ENCODE assay signal across 8 cellular contexts in genomic region chr10:110498087-110498981, GRCh38. TPM values are rescaled to one million over a fixed set of nuclear protein-coding genes. Genes with fewer than 3 reads are reported as not detected.
DNase-seq lines count a peak whose midpoint lies in the region; ATAC-seq and TF ChIP-seq lines count a peak whose summit lies in the region.

No MANE protein-coding gene starts in this region.

- peaks cover 48% of the 10 kb centered on the region for H3K4me1 Mint-ChIP-seq in activated naive CD4-positive, alpha-beta T cell treated with anti-CD3 and anti-CD28 coated beads for 36 hours (ENCODE audit: low read depth)

- H3K9me3 ChIP-seq in Peyer's patch (no peaks in the 10 kb centered on the region), heart right ventricle (no peaks in the 10 kb centered on the region)

- no peaks in the 10 kb centered on the region for H3K27me3 Mint-ChIP-seq in activated naive CD4-positive, alpha-beta T cell treated with anti-CD3 and anti-CD28 coated beads for 36 hours (ENCODE audit: low read depth)

- no peak for TF ChIP-seq POLR2A in Peyer's patch (IDR thresholded peaks at IDR 0.05)

- peak in 2 of 6 experiments; percentile 19 to 21 for TF ChIP-seq CTCF in Peyer's patch (IDR thresholded peaks at IDR 0.05)
- TF ChIP-seq CTCF in heart right ventricle (IDR thresholded peaks at IDR 0.05): peak in 1 of 9 donors; percentile 23

- peak overlapping the region; percentile 72 to 90 (median 76) for H3K4me3 ChIP-seq in Peyer's patch
- peak overlapping the region; percentile 62 to 94 (median 83) for H3K4me3 ChIP-seq in heart right ventricle

- peak overlapping the region; percentile 97 for H3K4me3 Mint-ChIP-seq in activated naive CD4-positive, alpha-beta T cell treated with anti-CD3 and anti-CD28 coated beads for 36 hours

- intact Hi-C loops in Right ventricle myocardium inferior (cut with DNase I) (loop anchor here (5.0 kb wide), 2 partner anchors 41 to 186 kb away; no protein-coding TSS in a partner anchor), cardiac septum (cut with DNase I) (loop anchor here (5.0 kb wide), 2 partner anchors 49 to 69 kb away; partner anchors contain the start of gene SMC3), heart right ventricle (cut with DNase I) (loop anchor here in 6 of 10 donors (2.0 to 10.0 kb wide), 8 partner anchors 41 to 416 kb away; partner anchors contain the start of genes BBIP1 (in 1 of the 6) and SHOC2 (in 1 of the 6))
- intact Hi-C loops in activated naive CD4-positive, alpha-beta T cell treated with anti-CD3 and anti-CD28 coated beads for 36 hours (cut with micrococcal nuclease): no loop called here

- H3K9me3 Mint-ChIP-seq in activated naive CD4-positive, alpha-beta T cell treated with anti-CD3 and anti-CD28 coated beads for 36 hours: no peaks in the 10 kb centered on the region

- H3K27ac Mint-ChIP-seq in activated naive CD4-positive, alpha-beta T cell treated with anti-CD3 and anti-CD28 coated beads for 36 hours: peak overlapping the region; percentile 94

- CTCF ChIA-PET in activated naive CD4-positive, alpha-beta T cell treated with anti-CD3 and anti-CD28 coated beads for 36 hours (lab: Charles Lee): interaction anchor here (0.6 to 6.0 kb wide), 11 partner anchors 9 to 184 kb away, joined by 3 to 64 read pairs (median 5); no protein-coding TSS in a partner anchor

- H3K27me3 ChIP-seq in Peyer's patch (no peaks in the 10 kb centered on the region), heart right ventricle (peaks cover 0 to 8% (median 0%) of the 10 kb centered on the region in 7 donors)

- peaks cover 46% of the 10 kb centered on the region for H3K36me3 Mint-ChIP-seq in activated naive CD4-positive, alpha-beta T cell treated with anti-CD3 and anti-CD28 coated beads for 36 hours (ENCODE audit: low read depth)

- DNase-seq in Right ventricle myocardium inferior (ENCODE audit: missing footprints): peak; percentile 84
- DNase-seq in cardiac septum (ENCODE audit: low spot score): no peak
- DNase-seq in Peyer's patch: peak; percentile 59 to 78 (median 75)
- peak; percentile 63 for DNase-seq in activated naive CD4-positive, alpha-beta T cell treated with anti-CD3 and anti-CD28 coated beads for 36 hours
- peak; percentile 45 to 68 for DNase-seq in heart right ventricle
- DNase-seq in retina: peak; percentile 77
- no peak for DNase-seq in 8988T

- WGBS in heart right ventricle, 2 donors: 1 to 2% methylated on average over 92 to 107 of the region's 107 CpGs

- H3K36me3 ChIP-seq in Peyer's patch (no peaks in the 10 kb centered on the region), heart right ventricle (peaks cover 0 to 2% (median 0%) of the 10 kb centered on the region in 9 donors)

- H3K4me1 ChIP-seq in Peyer's patch (peaks cover 0 to 64% (median 32%) of the 10 kb centered on the region in 4 donors), heart right ventricle (peaks cover 15 to 68% (median 60%) of the 10 kb centered on the region in 9 donors)

- ATAC-seq in Right ventricle myocardium inferior: no peak
- ATAC-seq in HG03045 (IDR thresholded peaks at IDR 0.05; ENCODE audit: unreplicated experiment): peak; percentile 22
- peak in 1 of 8 donors; percentile 0 for ATAC-seq in heart right ventricle

- H3K27ac ChIP-seq in Peyer's patch (peak overlapping the region; percentile 79 to 96 (median 92)), heart right ventricle (peak overlapping the region; percentile 84 to 98 (median 94))

RNA-seq across cellular contexts. Expression of gene DUSP5, which starts 0.6 kb away (rescaled TPM):
- 6.2 TPM for total RNA-seq in Right ventricle myocardium inferior
- 29.4 TPM for total RNA-seq in cardiac septum
- total RNA-seq in Peyer's patch: 10 to 100 TPM; 22.1 to 33.8 (median 26.3) TPM
- 10 to 100 TPM; 51.0 to 53.5 TPM for total RNA-seq in activated naive CD4-positive, alpha-beta T cell treated with anti-CD3 and anti-CD28 coated beads for 36 hours
- 10 to 100 TPM in 9 of 10 donors, 1 to 10 TPM in 1; 9.0 to 53.7 (median 22.9) TPM for total RNA-seq in heart right ventricle
- polyA plus RNA-seq in heart right ventricle: 10 to 100 TPM in 1 of 2 donors, 1 to 10 TPM in 1; 5.3 to 20.2 TPM

Comparison
In these comparisons a context has a peak if more than half of its experiments do, and no peak if none do; other contexts are left out.
1. DNase-seq: peak in Right ventricle myocardium inferior (single experiment), Peyer's patch (3 of 3), activated naive CD4-positive, alpha-beta T cell treated with anti-CD3 and anti-CD28 coated beads for 36 hours (single experiment), heart right ventricle (2 of 2) and retina (single experiment); none in cardiac septum (single experiment) and 8988T (single experiment).